7 cellular contexts compared by ENCODE assay signal in genomic region chr5:97182571-97183099, GRCh38. TPM values are rescaled to one million over a fixed set of nuclear protein-coding genes. Genes with fewer than 3 reads are reported as not detected.
DNase-seq lines count a peak whose midpoint lies in the region; ATAC-seq and TF ChIP-seq lines count a peak whose summit lies in the region.

No MANE protein-coding gene starts in this region.

- peaks cover 13% of the 10 kb centered on the region for H3K27me3 Mint-ChIP-seq in GM23338 (ENCODE audit: insufficient read depth, low read depth, poor library complexity)

- peaks cover 38% of the 10 kb centered on the region for H3K36me3 Mint-ChIP-seq in GM23338 (ENCODE audit: low read depth)

- intact Hi-C loops in prostate gland (cut with DNase I), result loop anchor here (10.0 kb wide), 1 partner anchor 1592 kb away; the partner anchor contains the start of gene RGMB

- H3K27me3 ChIP-seq in GM23338 (ENCODE audit: insufficient read depth) (peaks cover 9% of the 10 kb centered on the region), fibroblast of lung (ENCODE audit: control insufficient read depth, insufficient read depth, low read length) (no peaks in the 10 kb centered on the region), prostate gland (replicated peaks; ENCODE audit: insufficient read depth) (no peaks in the 10 kb centered on the region)

- H2AFZ ChIP-seq in GM23338 (no peak overlapping the region), fibroblast of lung (ENCODE audit: low read length) (peak overlapping the region; percentile 99)

- DNase-seq in GM23338 (ENCODE audit: low spot score) (no peak), SK-N-MC (ENCODE audit: low read depth, low spot score) (no peak), fibroblast of lung (ENCODE audit: low read depth in 2 of 2) (peak; percentile 5 to 48), prostate gland (ENCODE audit: low spot score) (no peak), occipital lobe (lab: John Stamatoyannopoulos, UW) (no peak)

- H3K27ac ChIP-seq in GM23338 (ENCODE audit: low read depth) (no peak overlapping the region), SK-N-MC (peak overlapping the region; percentile 15; the same call in 1 of the 2 replicates), fibroblast of lung (ENCODE audit: insufficient read depth, low read length) (peak overlapping the region; percentile 91), prostate gland (peak overlapping the region; percentile 90 to 92)

- H3K4me1 Mint-ChIP-seq in GM23338, result peaks cover 11% of the 10 kb centered on the region

- H3K9me2 ChIP-seq in GM23338 (ENCODE audit: insufficient read depth), result peaks cover 5% of the 10 kb centered on the region; the same call in 1 of the 2 replicates

- TF ChIP-seq CTCF in GM23338 (conservative IDR thresholded peaks at IDR 0.05; ENCODE audit: low read depth in 2 of 2) (no peak), fibroblast of lung (conservative IDR thresholded peaks at IDR 0.05 in 1 of 2, IDR thresholded peaks at IDR 0.05 in 1 of 2; ENCODE audit: low read depth in 1 of 2, low read length in 2 of 2) (no peak), prostate gland (IDR thresholded peaks at IDR 0.05) (no peak)

- ATAC-seq in GM23338, result no peak
- ATAC-seq in GM18873 (IDR thresholded peaks at IDR 0.05; ENCODE audit: low FRiP score, unreplicated experiment), result no peak
- ATAC-seq in HG03469 (IDR thresholded peaks at IDR 0.05; ENCODE audit: unreplicated experiment), result no peak

- no peaks in the 10 kb centered on the region for H3F3A ChIP-seq in GM23338 (replicated peaks; ENCODE audit: low read depth)

- TF ChIP-seq POLR2A in prostate gland (IDR thresholded peaks at IDR 0.05), result no peak

- peaks cover 13% of the 10 kb centered on the region for H3K36me3 ChIP-seq in GM23338 (ENCODE audit: insufficient read depth)
- H3K36me3 ChIP-seq in SK-N-MC (ENCODE audit: insufficient read depth, low read length), result peaks cover 32% of the 10 kb centered on the region
- H3K36me3 ChIP-seq in fibroblast of lung (ENCODE audit: control insufficient read depth, insufficient read depth, low read length), result peaks cover 7% of the 10 kb centered on the region
- H3K36me3 ChIP-seq in prostate gland, result no peaks in the 10 kb centered on the region

- H3K9ac ChIP-seq in SK-N-MC (ENCODE audit: insufficient read length) (peak overlapping the region; percentile 87), fibroblast of lung (ENCODE audit: insufficient read depth, low read length) (peak overlapping the region; percentile 90)

- H4K20me1 ChIP-seq in GM23338 (replicated peaks; ENCODE audit: insufficient read depth), result no peaks in the 10 kb centered on the region
- no peaks in the 10 kb centered on the region for H4K20me1 ChIP-seq in fibroblast of lung (ENCODE audit: control insufficient read depth, extremely low read depth, insufficient read depth, low read length)

- under 1% methylated on average over 12 of the region's 12 CpGs for WGBS in prostate gland

- H3K4me2 ChIP-seq in GM23338, result peak overlapping the region; percentile 89
- H3K4me2 ChIP-seq in fibroblast of lung (ENCODE audit: extremely low read depth, insufficient read depth, low read length), result peak overlapping the region; percentile 91

- peak overlapping the region; percentile 97 for H3K4me3 Mint-ChIP-seq in GM23338

- H3K9me3 ChIP-seq in SK-N-MC (ENCODE audit: low read depth, low read length), result no peaks in the 10 kb centered on the region
- H3K9me3 ChIP-seq in fibroblast of lung (ENCODE audit: control insufficient read depth, insufficient read depth, low read depth, low read length), result no peaks in the 10 kb centered on the region
- no peaks in the 10 kb centered on the region for H3K9me3 ChIP-seq in prostate gland

- H3K27ac Mint-ChIP-seq in GM23338, result peak overlapping the region; percentile 100

- peaks cover 37% of the 10 kb centered on the region for H3K79me2 ChIP-seq in GM23338 (replicated peaks; ENCODE audit: insufficient read depth)
- H3K79me2 ChIP-seq in fibroblast of lung (ENCODE audit: control insufficient read depth, insufficient read depth, low read length), result peaks cover 31% of the 10 kb centered on the region

- H3K4me1 ChIP-seq in GM23338 (ENCODE audit: insufficient read depth) (peaks cover 4% of the 10 kb centered on the region; the same call in 1 of the 2 replicates), fibroblast of lung (ENCODE audit: control insufficient read depth, extremely low read depth, insufficient read depth, low read length) (no peaks in the 10 kb centered on the region), prostate gland (replicated peaks) (peaks cover 9% of the 10 kb centered on the region)

- H3K9me3 Mint-ChIP-seq in GM23338, result peaks cover 8% of the 10 kb centered on the region; the same call in 2 of the 3 replicates

- H3K4me3 ChIP-seq in GM23338 (peak overlapping the region; percentile 68), SK-N-MC (peak overlapping the region; percentile 90), fibroblast of lung (replicated peaks in 1 of 4; ENCODE audit: control extremely low read depth in 1 of 4, insufficient read depth in 1 of 4, low read depth in 3 of 4, low read length in 4 of 4) (peak overlapping the region; percentile 93 to 100 (median 97)), prostate gland (peak overlapping the region; percentile 64 to 74)

TF ChIP-seq in GM23338, 12 proteins besides CTCF, POLR2A, EP300 and RAD21 (continues in another document):
- no peak for TF ChIP-seq POLR2AphosphoS5 (IDR thresholded peaks at IDR 0.05; ENCODE audit: low read depth)
- no peak for TF ChIP-seq EZH2 (IDR thresholded peaks at IDR 0.05; ENCODE audit: low read depth, unreplicated experiment)
- TF ChIP-seq ZNF331 (CRISPR knock-in tag; IDR thresholded peaks at IDR 0.05; ENCODE audit: low read depth), result no peak
- TF ChIP-seq NANOG (IDR thresholded peaks at IDR 0.05; ENCODE audit: borderline replicate concordance), result no peak
- TF ChIP-seq JUNB (IDR thresholded peaks at IDR 0.05; ENCODE audit: unreplicated experiment), result no peak
- no peak for TF ChIP-seq STAT1 (IDR thresholded peaks at IDR 0.05; ENCODE audit: unreplicated experiment)
- TF ChIP-seq EZH2phosphoT487 (IDR thresholded peaks at IDR 0.05; ENCODE audit: unreplicated experiment), result no peak

RNA-seq across cellular contexts. Expression of gene RIOK2, which starts 0.4 kb away (rescaled TPM):
- 22.9 and 24.0 TPM in 2 replicates for total RNA-seq in GM23338 (2014; rRNA removed; shearing (Covaris generic))
- polyA plus RNA-seq in GM23338 (2016; fragmentation: Nextera tagmentation; extraction: Ambion mirVana), result 44.9 and 47.6 TPM in 2 replicates
- 24.6 and 25.4 TPM in 2 replicates for total RNA-seq in fibroblast of lung
- polyA plus RNA-seq in fibroblast of lung, result 17.0 and 18.2 TPM in 2 replicates
- 26.4 and 30.5 TPM in 2 replicates for polyA plus RNA-seq in fibroblast of lung (2012)
- polyA minus RNA-seq in fibroblast of lung (ENCODE audit: low replicate concordance), result 0.71 TPM in 1 of 2 replicates, not detected in the other
- 10 to 100 TPM; 16.2 to 20.5 TPM for total RNA-seq in prostate gland
- 25.7 TPM for total RNA-seq in occipital lobe

RNA-seq across cellular contexts. Expression of gene LIX1, which starts 40.2 kb away (rescaled TPM):
- not detected in 2 replicates for total RNA-seq in GM23338 (2014; rRNA removed; shearing (Covaris generic))
- polyA plus RNA-seq in GM23338 (2016; fragmentation: Nextera tagmentation; extraction: Ambion mirVana), result 0.13 and 0.16 TPM in 2 replicates
- not detected in 2 replicates for total RNA-seq in fibroblast of lung
- polyA plus RNA-seq in fibroblast of lung, result not detected in 2 replicates
- polyA plus RNA-seq in fibroblast of lung (2012), result not detected in 2 replicates
- not detected in 2 replicates for polyA minus RNA-seq in fibroblast of lung (ENCODE audit: low replicate concordance)
- total RNA-seq in prostate gland, result 1 to 10 TPM in 1 of 2 donors, under 1 TPM in 1; 0.97 to 1.0 TPM
- total RNA-seq in occipital lobe, result 8.3 TPM

Comparison
In these comparisons a context has a peak if more than half of its experiments do, and no peak if none do; other contexts are left out.
1. DNase-seq: peak in fibroblast of lung (2 of 2); none in GM23338 (single experiment), SK-N-MC (single experiment), prostate gland (single experiment) and occipital lobe (single experiment).
2. Peak in every context shown above with its lines, with median percentiles within 50 percentile points of each other: H3K4me3 ChIP-seq.